1 cellular context compared by ENCODE assay signal in the genomic region with DNA sequence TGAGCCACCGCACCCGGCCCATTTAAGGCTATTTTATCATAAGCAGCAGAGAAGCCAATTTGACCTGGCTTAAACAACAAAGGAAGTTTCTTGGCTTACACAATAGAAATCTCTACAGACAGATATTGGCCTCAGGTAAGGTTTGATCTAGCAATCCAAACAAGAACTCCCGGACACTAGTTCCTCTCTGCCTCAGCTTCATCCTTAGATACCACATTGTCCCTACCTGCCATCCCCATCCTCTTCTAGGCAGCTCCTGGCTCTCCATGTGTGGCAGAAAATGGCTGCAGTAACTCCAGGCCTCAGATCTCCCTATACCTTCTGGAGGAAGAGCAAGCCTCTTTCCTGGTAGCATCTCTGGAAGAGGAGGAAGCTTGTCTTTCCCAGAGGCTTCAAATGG.
TF ChIP-seq lines count a peak whose summit lies in the region.

No MANE protein-coding gene starts in this region.

TF ChIP-seq in GM23338, 12 proteins besides CTCF, POLR2A, EP300 and RAD21 (continued from another document):
- TF ChIP-seq ZNF462 (CRISPR knock-in tag; IDR thresholded peaks at IDR 0.05) (no peak), STAT1 (IDR thresholded peaks at IDR 0.05; ENCODE audit: unreplicated experiment) (no peak), ZNF331 (CRISPR knock-in tag; IDR thresholded peaks at IDR 0.05; ENCODE audit: low read depth) (no peak), ZNF114 (CRISPR knock-in tag; IDR thresholded peaks at IDR 0.05) (no peak), POLR2AphosphoS5 (IDR thresholded peaks at IDR 0.05; ENCODE audit: low read depth) (no peak), JUNB (IDR thresholded peaks at IDR 0.05; ENCODE audit: unreplicated experiment) (no peak), EZH2 (IDR thresholded peaks at IDR 0.05; ENCODE audit: low read depth, unreplicated experiment) (no peak)
- TF ChIP-seq, protein P1, sequence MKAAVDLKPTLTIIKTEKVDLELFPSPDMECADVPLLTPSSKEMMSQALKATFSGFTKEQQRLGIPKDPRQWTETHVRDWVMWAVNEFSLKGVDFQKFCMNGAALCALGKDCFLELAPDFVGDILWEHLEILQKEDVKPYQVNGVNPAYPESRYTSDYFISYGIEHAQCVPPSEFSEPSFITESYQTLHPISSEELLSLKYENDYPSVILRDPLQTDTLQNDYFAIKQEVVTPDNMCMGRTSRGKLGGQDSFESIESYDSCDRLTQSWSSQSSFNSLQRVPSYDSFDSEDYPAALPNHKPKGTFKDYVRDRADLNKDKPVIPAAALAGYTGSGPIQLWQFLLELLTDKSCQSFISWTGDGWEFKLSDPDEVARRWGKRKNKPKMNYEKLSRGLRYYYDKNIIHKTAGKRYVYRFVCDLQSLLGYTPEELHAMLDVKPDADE (IDR thresholded peaks at IDR 0.05): no peak
- TF ChIP-seq, protein P2, sequence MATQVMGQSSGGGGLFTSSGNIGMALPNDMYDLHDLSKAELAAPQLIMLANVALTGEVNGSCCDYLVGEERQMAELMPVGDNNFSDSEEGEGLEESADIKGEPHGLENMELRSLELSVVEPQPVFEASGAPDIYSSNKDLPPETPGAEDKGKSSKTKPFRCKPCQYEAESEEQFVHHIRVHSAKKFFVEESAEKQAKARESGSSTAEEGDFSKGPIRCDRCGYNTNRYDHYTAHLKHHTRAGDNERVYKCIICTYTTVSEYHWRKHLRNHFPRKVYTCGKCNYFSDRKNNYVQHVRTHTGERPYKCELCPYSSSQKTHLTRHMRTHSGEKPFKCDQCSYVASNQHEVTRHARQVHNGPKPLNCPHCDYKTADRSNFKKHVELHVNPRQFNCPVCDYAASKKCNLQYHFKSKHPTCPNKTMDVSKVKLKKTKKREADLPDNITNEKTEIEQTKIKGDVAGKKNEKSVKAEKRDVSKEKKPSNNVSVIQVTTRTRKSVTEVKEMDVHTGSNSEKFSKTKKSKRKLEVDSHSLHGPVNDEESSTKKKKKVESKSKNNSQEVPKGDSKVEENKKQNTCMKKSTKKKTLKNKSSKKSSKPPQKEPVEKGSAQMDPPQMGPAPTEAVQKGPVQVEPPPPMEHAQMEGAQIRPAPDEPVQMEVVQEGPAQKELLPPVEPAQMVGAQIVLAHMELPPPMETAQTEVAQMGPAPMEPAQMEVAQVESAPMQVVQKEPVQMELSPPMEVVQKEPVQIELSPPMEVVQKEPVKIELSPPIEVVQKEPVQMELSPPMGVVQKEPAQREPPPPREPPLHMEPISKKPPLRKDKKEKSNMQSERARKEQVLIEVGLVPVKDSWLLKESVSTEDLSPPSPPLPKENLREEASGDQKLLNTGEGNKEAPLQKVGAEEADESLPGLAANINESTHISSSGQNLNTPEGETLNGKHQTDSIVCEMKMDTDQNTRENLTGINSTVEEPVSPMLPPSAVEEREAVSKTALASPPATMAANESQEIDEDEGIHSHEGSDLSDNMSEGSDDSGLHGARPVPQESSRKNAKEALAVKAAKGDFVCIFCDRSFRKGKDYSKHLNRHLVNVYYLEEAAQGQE (IDR thresholded peaks at IDR 0.05; ENCODE audit: unreplicated experiment): no peak
